Comparison of ENCODE assay signal across 20 cellular contexts in the genomic region with DNA sequence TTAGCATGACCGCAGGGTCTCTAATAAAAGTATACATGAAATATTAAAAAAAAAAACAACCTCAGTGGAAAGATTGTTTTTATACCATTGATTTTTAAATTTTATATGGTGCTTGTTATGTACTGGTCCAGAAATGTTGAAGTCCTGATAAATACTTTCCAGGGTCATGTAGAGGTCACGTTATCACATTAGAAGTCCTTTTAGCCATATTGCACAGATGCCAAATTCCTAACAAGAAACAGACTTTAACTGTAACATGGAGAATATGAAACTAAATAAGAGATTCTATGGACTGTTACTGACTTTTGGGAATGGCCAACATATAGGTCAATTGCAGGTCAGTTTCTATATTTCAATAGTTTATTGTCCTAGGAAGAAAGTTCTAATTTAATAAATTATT.
DNase-seq lines count a peak whose midpoint lies in the region; ATAC-seq, FAIRE-seq and TF ChIP-seq lines count a peak whose summit lies in the region.
"Had no signal": no experiment of that assay in that cellular context is flagged by ENCODE, and none has a peak within 500 bp of the region (broad histone marks: within the 10 kb centered on the region; RNA-seq: fewer than 3 reads in every experiment).

No MANE protein-coding gene starts in this region.

- DNase-seq in DMS 273 (lab: John Stamatoyannopoulos, UW; ENCODE audit: unreplicated experiment) (peak; percentile 43), DMS 273 treated with DMSO at 0.1 percent for 48 hours (lab: John Stamatoyannopoulos, UW) (no peak), OCI-M1 (lab: John Stamatoyannopoulos, UW) (peak; percentile 21), K562 (ENCODE audit: extremely low read depth in 1 of 4, low spot score in 3 of 4) (peak in 1 of 4 experiments; percentile 37), A172 (ENCODE audit: low spot score) (no peak)
- DNase-seq in activated CD8-positive, alpha-beta memory T cell treated with anti-CD3 and anti-CD28 coated beads, Interleukin-2, amount 50 U/mL, for 4 hours = no peak
- DNase-seq: CD4-positive, alpha-beta memory T cell; DMS53; DND-41; EL; GOT3; H7; HFFc6 had no signal

- no peaks in the 10 kb centered on the region for H3K36me3 ChIP-seq in K562 (ENCODE audit: control insufficient read depth, insufficient read depth, low read length)
- H3K36me3 ChIP-seq: BLaER1 had no signal

- H3K27ac ChIP-seq in K562 (ENCODE audit: extremely low read depth, low read depth, low read length) = no peak overlapping the region
- H3K27ac ChIP-seq: 22Rv1, BLaER1, HL-60 had no signal

- no peaks in the 10 kb centered on the region; the same call in 2 of the 3 replicates for H3K79me2 ChIP-seq in K562 (ENCODE audit: control insufficient read depth, insufficient read depth, low read length)

- no peak for ATAC-seq in K562
- ATAC-seq: GM12878, HCT116 had no signal

- WGBS in K562 (ENCODE audit: insufficient coverage, low coverage, missing lambda C conversion rate) = 50% methylated on average over 2 of the region's 2 CpGs

- H3K4me1 ChIP-seq in K562 (replicated peaks in 1 of 2; ENCODE audit: control insufficient read depth in 2 of 2, insufficient read depth in 2 of 2, low read length in 2 of 2) = peaks cover 4 to 30% of the 10 kb centered on the region in 2 experiments; a peak in 3 of 5 replicates
- H3K4me1 ChIP-seq: BLaER1 had no signal

- FAIRE-seq in K562 (lab: Jason Lieb, UNC) = peak; percentile 6
- FAIRE-seq: GM12878 had no signal

- no peaks in the 10 kb centered on the region for H3K9me1 ChIP-seq in K562 (ENCODE audit: control insufficient read depth, insufficient read depth, low read length)

- no peak overlapping the region for H3K9ac ChIP-seq in K562 (ENCODE audit: insufficient read depth in 1 of 2, low read depth in 2 of 2, low read length in 2 of 2)
- H3K9ac ChIP-seq: BLaER1 had no signal

- no peaks in the 10 kb centered on the region for H3K9me3 Mint-ChIP-seq in nephron
- H3K9me3 Mint-ChIP-seq: CD14-positive monocyte had no signal

- no peaks in the 10 kb centered on the region for H3K36me3 Mint-ChIP-seq in nephron (ENCODE audit: low read depth)
- H3K36me3 Mint-ChIP-seq: CD14-positive monocyte; CD4-positive, alpha-beta memory T cell had no signal

- H3K27me3 Mint-ChIP-seq in nephron (ENCODE audit: low read depth) = no peaks in the 10 kb centered on the region
- H3K27me3 Mint-ChIP-seq: CD4-positive, alpha-beta memory T cell had no signal

- H3K4me3 ChIP-seq in K562 = no peak overlapping the region
- H3K4me3 ChIP-seq: BLaER1, GM12878 had no signal

- no peak for TF ChIP-seq POLR2A in K562 (conservative IDR thresholded peaks at IDR 0.05)

- H3K4me3 Mint-ChIP-seq in nephron = peak overlapping the region in 1 of 3 experiments; percentile 30
- H3K4me3 Mint-ChIP-seq: CD14-positive monocyte; CD4-positive, alpha-beta memory T cell; HFFc6 had no signal

- peak overlapping the region; percentile 27 to 88 (median 68) for H3K27ac Mint-ChIP-seq in nephron
- H3K27ac Mint-ChIP-seq: CD14-positive monocyte; CD4-positive, alpha-beta memory T cell; HFFc6 had no signal

- no peaks in the 10 kb centered on the region for H3K27me3 ChIP-seq in K562 (ENCODE audit: control insufficient read depth in 2 of 2, insufficient read depth in 2 of 2, low read length in 2 of 2)
- H3K27me3 ChIP-seq: BLaER1 had no signal

- TF ChIP-seq CTCF in K562 (IDR thresholded peaks at IDR 0.05 in 2 of 3, conservative IDR thresholded peaks at IDR 0.05 in 1 of 3; ENCODE audit: insufficient read depth in 2 of 3, low read depth in 1 of 3, low read length in 3 of 3) = no peak
- TF ChIP-seq CTCF in nephron (IDR thresholded peaks at IDR 0.05; ENCODE audit: unreplicated experiment in 3 of 3) = no peak

- peaks cover 52% of the 10 kb centered on the region for H3K4me1 Mint-ChIP-seq in nephron
- H3K4me1 Mint-ChIP-seq: CD14-positive monocyte; CD4-positive, alpha-beta memory T cell had no signal

- CTCF ChIA-PET in K562 (lab: Yijun Ruan, JAX; ENCODE audit: low intra/inter-chr PET ratio) = no interaction called here

- TF ChIP-seq RAD21 in K562 (CRISPR knock-in tag; conservative IDR thresholded peaks at IDR 0.05 in 1 of 2, IDR thresholded peaks at IDR 0.05 in 1 of 2) = no peak

- H3K9me3 ChIP-seq in K562 (replicated peaks; ENCODE audit: control insufficient read depth, insufficient read depth, low read depth, low read length) = no peaks in the 10 kb centered on the region
- H3K9me3 ChIP-seq: BLaER1 had no signal

- BruUV-seq in K562 (replicated peaks; lab: Mats Ljungman, UMichigan) = no TSS peak

- H4K20me1 ChIP-seq in K562 (replicated peaks; ENCODE audit: control insufficient read depth, insufficient read depth, low read length) = no peaks in the 10 kb centered on the region
- H4K20me1 ChIP-seq: BLaER1 had no signal

- POLR2A ChIA-PET in K562 (lab: Yijun Ruan, JAX) = no interaction called here

- H2AFZ ChIP-seq in K562 (ENCODE audit: low read depth, low read length) = no peak overlapping the region

- no peak overlapping the region for H3K4me2 ChIP-seq in K562 (ENCODE audit: insufficient read depth, low read length)
- H3K4me2 ChIP-seq: BLaER1 had no signal

- intact Hi-C loops in K562 (cut with micrococcal nuclease) = no loop called here

- in situ Hi-C loops in K562 (cut with MboI) = no loop called here

- TF ChIP-seq EP300 in K562 (IDR thresholded peaks at IDR 0.05; ENCODE audit: low read length) = no peak

TF ChIP-seq in K562, 482 proteins besides CTCF, POLR2A, EP300 and RAD21:
- TF ChIP-seq POLR2AphosphoS2 (IDR thresholded peaks at IDR 0.05; ENCODE audit: low read length) = no peak
- no peak for TF ChIP-seq LCOR (CRISPR knock-in tag; IDR thresholded peaks at IDR 0.05)
- 0 out of 2 replicates have a peak, but pooled peaks have one; percentile 22 for TF ChIP-seq ESRRA (IDR thresholded peaks at IDR 0.05; ENCODE audit: borderline replicate concordance, low read depth)
- TF ChIP-seq CBFA2T3 (IDR thresholded peaks at IDR 0.05) = 0 out of 2 replicates have a peak, but pooled peaks have one; percentile 10
- no peak for TF ChIP-seq ZC3H8 (IDR thresholded peaks at IDR 0.05)

Comparison
In these comparisons a context has a peak if more than half of its experiments do, and no peak if none do; other contexts are left out.
1. DNase-seq: peak in DMS 273 (single experiment) and OCI-M1 (single experiment); none in DMS 273 treated with DMSO at 0.1 percent for 48 hours (single experiment), A172 (single experiment) and activated CD8-positive, alpha-beta memory T cell treated with anti-CD3 and anti-CD28 coated beads, Interleukin-2, amount 50 U/mL, for 4 hours (single experiment).